ENCODE assay signal across 21 cellular contexts in the genomic region with DNA sequence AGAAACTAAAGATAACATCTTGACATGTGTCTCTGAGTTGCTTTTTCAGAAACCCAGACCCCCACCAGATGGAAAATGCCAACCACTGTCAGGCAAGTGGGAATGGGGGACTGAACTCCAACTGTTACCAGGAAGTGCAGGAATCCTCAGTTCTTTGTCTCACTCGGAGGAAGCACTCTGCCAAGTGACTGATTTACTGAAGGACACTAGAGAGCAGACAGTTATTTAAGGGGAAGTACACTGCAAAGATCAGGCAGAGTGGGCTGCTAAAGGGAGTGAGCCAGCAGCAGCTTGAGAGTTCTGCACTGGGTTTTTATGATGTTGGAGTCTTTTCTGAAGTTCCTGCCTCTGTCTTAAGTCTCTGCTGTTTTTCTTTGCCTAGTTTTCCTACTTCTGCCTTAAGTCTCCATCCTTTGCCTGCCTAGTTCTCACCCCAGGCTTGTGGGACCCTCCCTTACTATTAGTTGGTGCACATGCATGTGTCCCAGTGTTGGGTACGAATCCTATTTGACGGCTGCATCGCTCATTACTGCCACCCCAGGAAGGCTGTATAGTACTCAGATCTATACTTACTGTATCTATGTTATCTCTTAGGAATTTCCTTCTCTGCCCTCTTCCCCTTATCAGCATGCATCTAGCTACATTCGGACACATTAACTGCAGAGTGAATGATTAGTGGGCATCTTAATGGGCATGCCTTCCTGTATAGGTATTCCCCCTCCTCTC.
DNase-seq lines count a peak whose midpoint lies in the region; ATAC-seq and TF ChIP-seq lines count a peak whose summit lies in the region.
"Had no signal": no experiment of that assay in that cellular context is flagged by ENCODE, and none has a peak within 500 bp of the region (broad histone marks: within the 10 kb centered on the region; RNA-seq: fewer than 3 reads in every experiment).

No MANE protein-coding gene starts in this region.

- H3K4me3 Mint-ChIP-seq in neural progenitor cell, result no peak overlapping the region
- H3K4me3 Mint-ChIP-seq: activated CD4-positive, alpha-beta memory T cell treated with anti-CD3 and anti-CD28 coated beads, Interleukin-2, amount 10 ng/mL, durations not matched to agents 7 days and 5 days; activated naive CD4-positive, alpha-beta T cell treated with anti-CD3 and anti-CD28 coated beads, Interleukin-2, amount 50 U/mL, for 24 hours; activated T-cell treated with anti-CD3 and anti-CD28 coated beads, Interleukin-2, amount 50 U/mL, for 4 hours had no signal

- H3F3A ChIP-seq in neural progenitor cell (ENCODE audit: low read depth), result no peaks in the 10 kb centered on the region

- H3K4me3 ChIP-seq in HCT116 (replicated peaks in 1 of 2; ENCODE audit: low read depth in 1 of 2, low read length in 2 of 2), result no peak overlapping the region
- H3K4me3 ChIP-seq in esophagus muscularis mucosa, result no peak overlapping the region
- no peak overlapping the region for H3K4me3 ChIP-seq in neural progenitor cell
- H3K4me3 ChIP-seq in SJCRH30, result no peak overlapping the region
- H3K4me3 ChIP-seq: BLaER1, esophagus squamous epithelium, pancreas had no signal

- no peaks in the 10 kb centered on the region for H3K79me2 ChIP-seq in HCT116 (ENCODE audit: insufficient read depth, low read length)
- no peaks in the 10 kb centered on the region for H3K79me2 ChIP-seq in neural progenitor cell (ENCODE audit: low read depth)

- no peak for TF ChIP-seq EP300 in esophagus muscularis mucosa (IDR thresholded peaks at IDR 0.05)

- H3K4me2 ChIP-seq in HCT116 (ENCODE audit: low read length) (no peak overlapping the region), neural progenitor cell (no peak overlapping the region)
- H3K4me2 ChIP-seq: BLaER1 had no signal

- TF ChIP-seq POLR2A in HCT116 (IDR thresholded peaks at IDR 0.05; ENCODE audit: borderline replicate concordance, extremely low read depth, insufficient read depth, insufficient read length) (no peak), esophagus muscularis mucosa (IDR thresholded peaks at IDR 0.05; ENCODE audit: low read depth) (no peak)

- H3K36me3 ChIP-seq in HCT116 (ENCODE audit: control insufficient read depth in 1 of 2, insufficient read depth in 2 of 2, low read length in 2 of 2), result no peaks in the 10 kb centered on the region
- H3K36me3 ChIP-seq in esophagus muscularis mucosa, result no peaks in the 10 kb centered on the region
- no peaks in the 10 kb centered on the region for H3K36me3 ChIP-seq in neural progenitor cell
- H3K36me3 ChIP-seq in SJCRH30, result no peaks in the 10 kb centered on the region
- H3K36me3 ChIP-seq: BLaER1, esophagus squamous epithelium, pancreas had no signal

- WGBS in esophagus muscularis mucosa, result 68% methylated on average over 5 of the region's 5 CpGs

- POLR2A ChIA-PET in HCT116 (lab: Charles Lee), result no interaction called here

- no peak for TF ChIP-seq RAD21 in HCT116 (IDR thresholded peaks at IDR 0.05; ENCODE audit: low read depth)

- BruUV-seq in HCT116 (replicated peaks; lab: Mats Ljungman, UMichigan), result no TSS peak

- 0 out of 6 replicates have a peak, but pooled peaks of 1 of the 3 experiments have one; percentile 9 for TF ChIP-seq CTCF in HCT116 (IDR thresholded peaks at IDR 0.05 in 2 of 3, conservative IDR thresholded peaks at IDR 0.05 in 1 of 3; ENCODE audit: borderline replicate concordance in 1 of 3, insufficient read depth in 1 of 3, low read depth in 2 of 3, low read length in 2 of 3)
- TF ChIP-seq CTCF in esophagus muscularis mucosa (IDR thresholded peaks at IDR 0.05), result no peak
- TF ChIP-seq CTCF in neural progenitor cell (IDR thresholded peaks at IDR 0.05), result no peak

- H3K9ac ChIP-seq in HCT116 (ENCODE audit: low read length) (no peak overlapping the region), neural progenitor cell (no peak overlapping the region)
- H3K9ac ChIP-seq: BLaER1 had no signal

- H3K27ac ChIP-seq in HCT116 (ENCODE audit: low read depth, low read length) (no peak overlapping the region), esophagus muscularis mucosa (replicated peaks in 1 of 4) (no peak overlapping the region), neural progenitor cell (no peak overlapping the region), SJCRH30 (no peak overlapping the region)
- H3K27ac ChIP-seq: BLaER1, esophagus squamous epithelium, pancreas had no signal

- no peaks in the 10 kb centered on the region for H3K9me3 Mint-ChIP-seq in neural progenitor cell
- H3K9me3 Mint-ChIP-seq: activated CD4-positive, alpha-beta memory T cell treated with anti-CD3 and anti-CD28 coated beads, Interleukin-2, amount 10 ng/mL, durations not matched to agents 7 days and 5 days; activated naive CD4-positive, alpha-beta T cell treated with anti-CD3 and anti-CD28 coated beads, Interleukin-2, amount 50 U/mL, for 24 hours; activated T-cell treated with anti-CD3 and anti-CD28 coated beads, Interleukin-2, amount 50 U/mL, for 4 hours had no signal

- H3K27me3 ChIP-seq in HCT116 (ENCODE audit: insufficient read depth, low read length) (peaks cover 16% of the 10 kb centered on the region; the same call in 1 of the 2 replicates), esophagus muscularis mucosa (peaks cover 0 to 13% (median 0%) of the 10 kb centered on the region in 4 donors), neural progenitor cell (no peaks in the 10 kb centered on the region), SJCRH30 (peaks cover 5% of the 10 kb centered on the region; the same call in 1 of the 2 replicates)
- H3K27me3 ChIP-seq: BLaER1, pancreas had no signal

- H3K36me3 Mint-ChIP-seq in neural progenitor cell, result no peaks in the 10 kb centered on the region
- H3K36me3 Mint-ChIP-seq: activated naive CD4-positive, alpha-beta T cell treated with anti-CD3 and anti-CD28 coated beads, Interleukin-2, amount 50 U/mL, for 24 hours had no signal

- no peak overlapping the region for H3K27ac Mint-ChIP-seq in neural progenitor cell
- H3K27ac Mint-ChIP-seq: activated CD4-positive, alpha-beta memory T cell treated with anti-CD3 and anti-CD28 coated beads, Interleukin-2, amount 10 ng/mL, durations not matched to agents 7 days and 5 days; activated naive CD4-positive, alpha-beta T cell treated with anti-CD3 and anti-CD28 coated beads, Interleukin-2, amount 50 U/mL, for 24 hours had no signal

- H2AFZ ChIP-seq in HCT116 (ENCODE audit: low read depth, low read length, poor library complexity, severe bottlenecking) (no peak overlapping the region), neural progenitor cell (replicated peaks) (peak overlapping the region; percentile 57)

- RAD21 ChIA-PET in HCT116 (lab: Charles Lee; ENCODE audit: low non-redundant PET in 1 of 2, low total read pairs in 2 of 2, uncharacterized antibody in 2 of 2, unreplicated experiment in 2 of 2), result no interaction called here

- no peaks in the 10 kb centered on the region for H3K4me1 Mint-ChIP-seq in neural progenitor cell
- H3K4me1 Mint-ChIP-seq: activated naive CD4-positive, alpha-beta T cell treated with anti-CD3 and anti-CD28 coated beads, Interleukin-2, amount 50 U/mL, for 24 hours had no signal

- CTCF ChIA-PET in HCT116 (lab: Charles Lee), result interaction anchor here (1.3 kb wide), 1 partner anchor 10 kb away, joined by 3 read pairs; no protein-coding TSS in a partner anchor

- ATAC-seq in HCT116, result peak; percentile 71
- ATAC-seq: activated T-cell treated with anti-CD3 and anti-CD28 coated beads, Interleukin-2, amount 50 U/mL, for 4 hours had no signal

- DNase-seq in HCT116 (ENCODE audit: low read depth, low spot score), result no peak
- DNase-seq in MV-4-11 (lab: John Stamatoyannopoulos, UW), result peak; percentile 32
- DNase-seq in esophagus muscularis mucosa (ENCODE audit: extremely low spot score), result peak; percentile 68
- no peak for DNase-seq in neural progenitor cell (ENCODE audit: low spot score)
- DNase-seq in GM19238 (ENCODE audit: insufficient read length, low spot score), result no peak
- DNase-seq in effector CD8-positive, alpha-beta T cell (lab: John Stamatoyannopoulos, UW), result no peak
- no peak for DNase-seq in SJCRH30
- DNase-seq: activated CD4-positive, alpha-beta memory T cell treated with anti-CD3 and anti-CD28 coated beads, Interleukin-2, amount 10 ng/mL, durations not matched to agents 7 days and 5 days; activated T-cell treated with anti-CD3 and anti-CD28 coated beads, Interleukin-2, amount 50 U/mL, for 4 hours; DMS153; esophagus squamous epithelium; head of caudate nucleus; islet precursor cell; NCI-H187; NCI-H510A treated with DMSO at 0.1 percent for 48 hours; pancreas; stimulated activated CD4-positive, alpha-beta T cell treated with anti-CD3 and anti-CD28 coated beads, Interleukin-4, amount 100 ng/mL, for 24 hours; stimulated activated CD8-positive, alpha-beta memory T cell treated with anti-CD3 and anti-CD28 coated beads, Interleukin-4, amount 100 ng/mL, for 48 hours; SW 1271 had no signal

- H3K9me3 ChIP-seq in HCT116 (ENCODE audit: control insufficient read depth in 1 of 2, insufficient read depth in 1 of 2, low read depth in 1 of 2, low read length in 2 of 2), result no peaks in the 10 kb centered on the region
- H3K9me3 ChIP-seq in esophagus muscularis mucosa, result no peaks in the 10 kb centered on the region
- no peaks in the 10 kb centered on the region for H3K9me3 ChIP-seq in neural progenitor cell (ENCODE audit: low read depth)
- no peaks in the 10 kb centered on the region for H3K9me3 ChIP-seq in SJCRH30 (replicated peaks)
- H3K9me3 ChIP-seq: BLaER1, esophagus squamous epithelium, pancreas had no signal

- peaks cover 5% of the 10 kb centered on the region for H3K27me3 Mint-ChIP-seq in neural progenitor cell (ENCODE audit: insufficient read depth, low read depth)

- H4K20me1 ChIP-seq in HCT116 (ENCODE audit: insufficient read depth), result no peaks in the 10 kb centered on the region
- no peaks in the 10 kb centered on the region for H4K20me1 ChIP-seq in neural progenitor cell (ENCODE audit: low read depth)
- H4K20me1 ChIP-seq: BLaER1 had no signal

- no peaks in the 10 kb centered on the region for H3K9me2 ChIP-seq in HCT116 (ENCODE audit: insufficient read depth)

- no peaks in the 10 kb centered on the region for H3K4me1 ChIP-seq in HCT116 (ENCODE audit: control insufficient read depth in 1 of 2, insufficient read depth in 2 of 2, low read length in 2 of 2)
- H3K4me1 ChIP-seq in esophagus muscularis mucosa, result no peaks in the 10 kb centered on the region
- H3K4me1 ChIP-seq in neural progenitor cell, result no peaks in the 10 kb centered on the region
- H3K4me1 ChIP-seq in SJCRH30, result no peaks in the 10 kb centered on the region
- H3K4me1 ChIP-seq: esophagus squamous epithelium, pancreas had no signal

- intact Hi-C loops in HCT116 (cut with micrococcal nuclease), result no loop called here
- intact Hi-C loops in esophagus muscularis mucosa (cut with DNase I), result no loop called here

TF ChIP-seq in HCT116, 20 proteins besides CTCF, POLR2A, EP300 and RAD21:
- TF ChIP-seq EZH2 (IDR thresholded peaks at IDR 0.05) (no peak), MAX (IDR thresholded peaks at IDR 0.05) (no peak), POLR2AphosphoS5 (IDR thresholded peaks at IDR 0.05; ENCODE audit: low read depth, low read length) (no peak), ZFX (IDR thresholded peaks at IDR 0.05) (no peak), SIN3A (IDR thresholded peaks at IDR 0.05; ENCODE audit: low read depth) (no peak)

Comparison
In these comparisons a context has a peak if more than half of its experiments do, and no peak if none do; other contexts are left out.
1. DNase-seq: peak in MV-4-11 (single experiment) and esophagus muscularis mucosa (single experiment); none in HCT116 (single experiment), neural progenitor cell (single experiment), GM19238 (single experiment), effector CD8-positive, alpha-beta T cell (single experiment) and SJCRH30 (0 of 2).